Comparison of ENCODE assay signal across 9 cellular contexts in genomic region chr2:173028141-173028540, GRCh38. TPM values are rescaled to one million over a fixed set of nuclear protein-coding genes. Genes with fewer than 3 reads are reported as not detected.
A peak's percentile ranks its signal among the peaks of the same experiment; 100 is the strongest.
DNase-seq lines count a peak whose midpoint lies in the region; ATAC-seq, FAIRE-seq and TF ChIP-seq lines count a peak whose summit lies in the region.
"Had no signal": no experiment of that assay in that cellular context is flagged by ENCODE, and none has a peak within 500 bp of the region (broad histone marks: within the 10 kb centered on the region; RNA-seq: fewer than 3 reads in every experiment).

No MANE protein-coding gene starts in this region.

- no peak for ATAC-seq in HepG2
- ATAC-seq in GM18505 (IDR thresholded peaks at IDR 0.05; ENCODE audit: unreplicated experiment): no peak
- ATAC-seq in GM19467 (IDR thresholded peaks at IDR 0.05; ENCODE audit: unreplicated experiment): no peak

- no peaks in the 10 kb centered on the region for H4K20me1 ChIP-seq in HepG2 (ENCODE audit: insufficient read depth, low read length)

- CTCF ChIA-PET in HepG2 (lab: Yijun Ruan, JAX; ENCODE audit: low intra/inter-chr PET ratio, low total read pairs): interaction anchor here (1.2 to 5.2 kb wide), 2 partner anchors 56 to 182 kb away, joined by 5 to 127 read pairs; no protein-coding TSS in a partner anchor

- TF ChIP-seq POLR2A in HepG2 (IDR thresholded peaks at IDR 0.05; ENCODE audit: insufficient read depth in 1 of 2, low read depth in 2 of 2, low read length in 2 of 2) (no peak), GM18505 (IDR thresholded peaks at IDR 0.05; ENCODE audit: borderline replicate concordance, extremely low read depth, insufficient read depth, insufficient read length) (no peak)

- no peak overlapping the region for H3K4me2 ChIP-seq in HepG2 (ENCODE audit: low read depth, low read length)

- TF ChIP-seq EP300 in HepG2 (IDR thresholded peaks at IDR 0.05; ENCODE audit: low read depth in 2 of 2, low read length in 2 of 2) (no peak), HepG2 (CRISPR knock-in tag; IDR thresholded peaks at IDR 0.05; ENCODE audit: borderline replicate concordance) (no peak)

- no peak for DNase-seq in HepG2 (ENCODE audit: low spot score)
- DNase-seq in fibroblast of peridontal ligament (ENCODE audit: extremely low read depth): peak; percentile 17
- no peak for DNase-seq in NCI-H345 (lab: John Stamatoyannopoulos, UW)
- no peak for DNase-seq in GOT3 (lab: John Stamatoyannopoulos, UW)

- BruUV-seq in HepG2 (replicated peaks; lab: Mats Ljungman, UMichigan): no TSS peak

- H3K27ac ChIP-seq in liver (ENCODE audit: low read depth in 1 of 2, low read length in 2 of 2) (peak overlapping the region in 1 of 2 donors; percentile 15), HepG2 (ENCODE audit: extremely low read length, insufficient read depth, low read length) (no peak overlapping the region)
- H3K27ac ChIP-seq: neutrophil had no signal

- no peak overlapping the region for H3K9ac ChIP-seq in liver (ENCODE audit: low read depth in 1 of 2, low read length in 2 of 2)
- no peak overlapping the region for H3K9ac ChIP-seq in HepG2 (ENCODE audit: insufficient read depth, low read depth, low read length)

- H3K79me2 ChIP-seq in HepG2 (ENCODE audit: insufficient read depth, low read length): no peaks in the 10 kb centered on the region

- intact Hi-C loops in HepG2 (cut with micrococcal nuclease; ENCODE audit: unreplicated experiment): loop anchor here (5.0 kb wide), 1 partner anchor 239 kb away; no protein-coding TSS in a partner anchor

- TF ChIP-seq RAD21 in liver (IDR thresholded peaks at IDR 0.05): no peak
- no peak for TF ChIP-seq RAD21 in HepG2 (CRISPR knock-in tag; IDR thresholded peaks at IDR 0.05)

- H2AFZ ChIP-seq in HepG2 (ENCODE audit: low read length) (no peak overlapping the region), neuron (ENCODE audit: low read depth, low read length) (peak overlapping the region; percentile 51)

- H3K36me3 ChIP-seq in liver (ENCODE audit: control insufficient read depth in 4 of 4, insufficient read depth in 3 of 4, low read depth in 1 of 4, low read length in 3 of 4) (peaks cover 0 to 18% (median 15%) of the 10 kb centered on the region in 4 donors), HepG2 (replicated peaks in 1 of 2; ENCODE audit: control insufficient read depth in 1 of 2, insufficient read depth in 2 of 2, low read length in 2 of 2) (no peaks in the 10 kb centered on the region), neuron (ENCODE audit: insufficient read depth, low read length) (no peaks in the 10 kb centered on the region)
- H3K36me3 ChIP-seq: neutrophil had no signal

- WGBS in liver: 75% methylated on average over 1 of the region's 1 CpG
- WGBS in HepG2 (ENCODE audit: low lambda C conversion rate): 87% methylated on average over 1 of the region's 1 CpG

- no peak for FAIRE-seq in HepG2 (lab: Jason Lieb, UNC)

- H3K4me3 ChIP-seq in liver (ENCODE audit: low read depth in 1 of 3, low read length in 3 of 3): no peak overlapping the region
- no peak overlapping the region for H3K4me3 ChIP-seq in HepG2 (replicated peaks in 1 of 3; ENCODE audit: insufficient read depth in 1 of 3, low read depth in 2 of 3, low read length in 3 of 3)
- H3K4me3 ChIP-seq in neuron (ENCODE audit: low read length): no peak overlapping the region

- no peaks in the 10 kb centered on the region for H3K4me1 ChIP-seq in liver (ENCODE audit: control insufficient read depth in 4 of 4, insufficient read depth in 4 of 4, low read length in 3 of 4)
- no peaks in the 10 kb centered on the region for H3K4me1 ChIP-seq in HepG2 (ENCODE audit: insufficient read depth, low read length)
- peaks cover 6% of the 10 kb centered on the region for H3K4me1 ChIP-seq in neuron (ENCODE audit: insufficient read depth, low read length)

- H3K9me3 ChIP-seq in liver (ENCODE audit: control insufficient read depth in 4 of 4, low read length in 3 of 4): no peaks in the 10 kb centered on the region
- no peaks in the 10 kb centered on the region for H3K9me3 ChIP-seq in HepG2 (ENCODE audit: low read length)
- no peaks in the 10 kb centered on the region for H3K9me3 ChIP-seq in neuron (ENCODE audit: low read length)
- H3K9me3 ChIP-seq: neutrophil had no signal

- H3K27me3 ChIP-seq in liver (ENCODE audit: control insufficient read depth in 4 of 4, insufficient read depth in 4 of 4, low read length in 3 of 4) (no peaks in the 10 kb centered on the region), HepG2 (ENCODE audit: control insufficient read depth in 1 of 2, insufficient read depth in 2 of 2, low read length in 2 of 2) (peaks cover under 1 to 7% of the 10 kb centered on the region in 2 experiments; a peak in 3 of 5 replicates), neuron (ENCODE audit: insufficient read depth, low read length) (no peaks in the 10 kb centered on the region)

- TF ChIP-seq CTCF in liver (IDR thresholded peaks at IDR 0.05; ENCODE audit: low read depth, low read length, missing input control) (no peak), HepG2 (CRISPR knock-in tag; IDR thresholded peaks at IDR 0.05) (no peak)

- POLR2A ChIA-PET in HepG2 (lab: Yijun Ruan, JAX): interaction anchor here (0.6 to 0.9 kb wide), 3 partner anchors 182 to 425 kb away, joined by 3 read pairs; no protein-coding TSS in a partner anchor

- in situ Hi-C loops in HepG2 (cut with HindIII; ENCODE audit: extremely low pct_ligation_motif_present, low pct_unique_long_range_greater_than_20kb): loop anchor here (5.0 kb wide), 1 partner anchor 184 kb away; no protein-coding TSS in a partner anchor

TF ChIP-seq in HepG2, 621 proteins besides CTCF, POLR2A, EP300 and RAD21 (continues in another document):
- TF ChIP-seq KLF15 (CRISPR knock-in tag; IDR thresholded peaks at IDR 0.05; ENCODE audit: borderline replicate concordance) (no peak), HIVEP1 (CRISPR knock-in tag; IDR thresholded peaks at IDR 0.05) (no peak), YY1 (IDR thresholded peaks at IDR 0.05; ENCODE audit: insufficient read depth, insufficient replicate concordance, low read depth, low read length) (no peak), ZZZ3 (CRISPR knock-in tag; IDR thresholded peaks at IDR 0.05; ENCODE audit: borderline replicate concordance) (no peak), ZNF441 (CRISPR knock-in tag; IDR thresholded peaks at IDR 0.05; ENCODE audit: borderline replicate concordance) (no peak), ZNF136 (CRISPR knock-in tag; IDR thresholded peaks at IDR 0.05; ENCODE audit: low read depth) (no peak), ZNF317 (CRISPR knock-in tag; IDR thresholded peaks at IDR 0.05) (no peak), NFATC3 (CRISPR knock-in tag; IDR thresholded peaks at IDR 0.05) (no peak), ELF3 (CRISPR knock-in tag; IDR thresholded peaks at IDR 0.05) (no peak), PRMT3 (CRISPR knock-in tag; IDR thresholded peaks at IDR 0.05; ENCODE audit: borderline replicate concordance, low read depth) (no peak), ARID3A (IDR thresholded peaks at IDR 0.05; ENCODE audit: low read depth, low read length) (no peak), CBFB (CRISPR knock-in tag; IDR thresholded peaks at IDR 0.05) (no peak), ATF5 (CRISPR knock-in tag; IDR thresholded peaks at IDR 0.05; ENCODE audit: low read depth) (no peak), HNRNPL (IDR thresholded peaks at IDR 0.05; ENCODE audit: low read depth, low read length) (no peak)

RNA-seq across cellular contexts. Expression of gene MAP3K20, which starts 47.5 kb away (rescaled TPM):
- total RNA-seq in liver (10 to 100 TPM; 16.8 to 22.6 TPM), HepG2 (2016; rRNA removed; fragmentation: Illumina TruSeq; extraction: Trizol) (13.5 and 19.8 TPM in 2 replicates)
- polyA plus RNA-seq in liver (10 to 100 TPM in 1 of 2 donors, 1 to 10 TPM in 1; 9.1 to 13.1 TPM), HepG2 (2011; rRNA removed) (3.8 and 5.2 TPM in 2 replicates)
- 0.91 and 0.97 TPM in 2 replicates for total RNA-seq in HepG2 (2016; cell fraction: cytosol; rRNA removed; fragmentation: Illumina TruSeq; extraction: Trizol; ENCODE audit: low read depth)
- total RNA-seq in HepG2 (2016; cell fraction: insoluble cytoplasmic fraction; rRNA removed; fragmentation: Illumina TruSeq; extraction: Trizol): 12.6 and 19.5 TPM in 2 replicates
- total RNA-seq in HepG2 (2016; cell fraction: membrane; rRNA removed; fragmentation: Illumina TruSeq; extraction: Trizol): 5.3 and 5.9 TPM in 2 replicates
- 9.5 and 10.6 TPM in 2 replicates for total RNA-seq in HepG2 (2016; cell fraction: nucleus; rRNA removed; fragmentation: Illumina TruSeq; extraction: Trizol)
- 3.0 and 4.0 TPM in 2 replicates for polyA plus RNA-seq in HepG2 (2011; cell fraction: cytosol; rRNA removed)
- polyA plus RNA-seq in HepG2 (2011; cell fraction: nucleus; rRNA removed): 2.1 TPM in 2 replicates
- polyA plus RNA-seq in HepG2 (2012): 4.8 and 7.8 TPM in 2 replicates
- 0.62 and 0.82 TPM in 2 replicates for polyA plus RNA-seq in HepG2 (2016; cell fraction: cytosol; fragmentation: Illumina TruSeq; extraction: Trizol; ENCODE audit: low read depth)
- 13.4 and 14.4 TPM in 2 replicates for polyA plus RNA-seq in HepG2 (2016; cell fraction: insoluble cytoplasmic fraction; fragmentation: Illumina TruSeq; extraction: Trizol; ENCODE audit: low read depth)
- 2.1 and 2.3 TPM in 2 replicates for polyA plus RNA-seq in HepG2 (2016; cell fraction: membrane; fragmentation: Illumina TruSeq; extraction: Trizol; ENCODE audit: low read depth)
- polyA plus RNA-seq in HepG2 (2016; cell fraction: nucleus; fragmentation: Illumina TruSeq; extraction: Trizol; ENCODE audit: insufficient read depth, low read depth): 6.9 and 7.5 TPM in 2 replicates
- polyA minus RNA-seq in HepG2 (2011; rRNA and poly(A)+ RNA removed; ENCODE audit: low replicate concordance): 6.7 and 16.9 TPM in 2 replicates
- polyA minus RNA-seq in HepG2 (2011; cell fraction: cytosol; rRNA and poly(A)+ RNA removed): 7.5 and 13.8 TPM in 2 replicates
- polyA minus RNA-seq in HepG2 (2011; cell fraction: nucleus; rRNA and poly(A)+ RNA removed): 12.4 and 13.6 TPM in 2 replicates
